ENCODE assay signal across 22 cellular contexts in genomic region chr11:88193278-88193677, GRCh38. TPM values are rescaled to one million over a fixed set of nuclear protein-coding genes. Genes with fewer than 3 reads are reported as not detected.
DNase-seq lines count a peak whose midpoint lies in the region; ATAC-seq and TF ChIP-seq lines count a peak whose summit lies in the region.
"Had no signal": no experiment of that assay in that cellular context is flagged by ENCODE, and none has a peak within 500 bp of the region (broad histone marks: within the 10 kb centered on the region; RNA-seq: fewer than 3 reads in every experiment).

No MANE protein-coding gene starts in this region.

- H3K27me3 Mint-ChIP-seq in nephron (ENCODE audit: low read depth): no peaks in the 10 kb centered on the region

- peaks cover 13% of the 10 kb centered on the region for H3K4me1 Mint-ChIP-seq in nephron
- H3K4me1 Mint-ChIP-seq: IgD-negative memory B cell, T-cell had no signal

- intact Hi-C loops in tibial artery (cut with DNase I; ENCODE audit: low total_unique reads) (no loop called here), breast epithelium (cut with DNase I; ENCODE audit: low total_unique reads) (loop anchor here (10.0 kb wide), 1 partner anchor 828 kb away; no protein-coding TSS in a partner anchor)

- DNase-seq in GM12865 (ENCODE audit: low read depth) (peak; percentile 27), tibial artery (no peak), breast epithelium (ENCODE audit: low spot score in 2 of 2) (no peak)
- DNase-seq: CD8-positive, alpha-beta T cell; Kasumi-1; MG63; NCI-H1048; NCI-H146; NCI-H2029 treated with DMSO at 0.1 percent for 48 hours; NCI-H510A; NCI-H82; PC-3; RPMI8226; SHP77 treated with DMSO at 0.1 percent for 48 hours; SK-N-SH; T-cell had no signal

- H3K4me3 Mint-ChIP-seq in nephron: no peak overlapping the region
- H3K4me3 Mint-ChIP-seq: CD8-positive, alpha-beta T cell; IgD-negative memory B cell; T-cell had no signal

- H3K9me3 ChIP-seq in tibial artery (peaks cover 0 to 30% (median 10%) of the 10 kb centered on the region in 3 donors), breast epithelium (peaks cover 6 to 19% of the 10 kb centered on the region in 2 donors)

- H3K4me1 ChIP-seq in tibial artery (peaks cover 0 to 7% (median 3%) of the 10 kb centered on the region in 4 donors), breast epithelium (no peaks in the 10 kb centered on the region)
- H3K4me1 ChIP-seq: BLaER1 treated with 17β-estradiol and CSF1 and Interleukin-3, amounts not matched to agents 10 nM and 100 nM had no signal

- no peak for TF ChIP-seq CTCF in GM12865 (IDR thresholded peaks at IDR 0.05; ENCODE audit: insufficient read depth, low read depth, low read length, missing control alignments)
- TF ChIP-seq CTCF in nephron (IDR thresholded peaks at IDR 0.05; ENCODE audit: unreplicated experiment in 3 of 3): no peak
- no peak for TF ChIP-seq CTCF in tibial artery (IDR thresholded peaks at IDR 0.05)
- no peak for TF ChIP-seq CTCF in breast epithelium (IDR thresholded peaks at IDR 0.05)

- H3K27ac ChIP-seq in tibial artery (no peak overlapping the region), breast epithelium (no peak overlapping the region)
- H3K27ac ChIP-seq: BLaER1 treated with 17β-estradiol and CSF1 and Interleukin-3, amounts not matched to agents 10 nM and 100 nM had no signal

- H3K9me3 Mint-ChIP-seq in nephron: peaks cover 37% of the 10 kb centered on the region

- ATAC-seq in GM18861 (IDR thresholded peaks at IDR 0.05; ENCODE audit: unreplicated experiment) (peak; percentile 39), HG03432 (IDR thresholded peaks at IDR 0.05; ENCODE audit: unreplicated experiment) (peak; percentile 73), SK-N-SH treated with all-trans-retinoic acid at 6 μM for 48 hours (no peak)
- ATAC-seq: CD8-positive, alpha-beta T cell; PC-3; T-cell had no signal

- peaks cover 8% of the 10 kb centered on the region for H3K36me3 Mint-ChIP-seq in nephron (ENCODE audit: low read depth)
- H3K36me3 Mint-ChIP-seq: IgD-negative memory B cell had no signal

- H3K36me3 ChIP-seq in tibial artery: peaks cover 0 to 6% (median 0%) of the 10 kb centered on the region in 3 donors
- no peaks in the 10 kb centered on the region for H3K36me3 ChIP-seq in breast epithelium
- H3K36me3 ChIP-seq: MG63 had no signal

- H3K27me3 ChIP-seq in tibial artery: no peaks in the 10 kb centered on the region
- H3K27me3 ChIP-seq in breast epithelium: no peaks in the 10 kb centered on the region
- H3K27me3 ChIP-seq: BLaER1 treated with 17β-estradiol and CSF1 and Interleukin-3, amounts not matched to agents 10 nM and 100 nM; MG63 had no signal

- peak overlapping the region in 2 of 3 experiments; percentile 39 to 71 for H3K27ac Mint-ChIP-seq in nephron
- H3K27ac Mint-ChIP-seq: CD8-positive, alpha-beta T cell; IgD-negative memory B cell; T-cell had no signal

- no peak overlapping the region for H3K4me3 ChIP-seq in GM12865 (ENCODE audit: low read depth, low read length)
- no peak overlapping the region for H3K4me3 ChIP-seq in tibial artery
- no peak overlapping the region for H3K4me3 ChIP-seq in breast epithelium
- H3K4me3 ChIP-seq: BLaER1 treated with 17β-estradiol and CSF1 and Interleukin-3, amounts not matched to agents 10 nM and 100 nM; MG63 had no signal

- TF ChIP-seq POLR2A in breast epithelium (IDR thresholded peaks at IDR 0.05): no peak

TF ChIP-seq in SK-N-SH treated with all-trans-retinoic acid at 6 μM for 48 hours, 23 proteins besides CTCF, POLR2A, EP300 and RAD21:
- TF ChIP-seq ZNF8 (CRISPR knock-in tag; IDR thresholded peaks at IDR 0.05): no peak
- TF ChIP-seq POU6F1 (CRISPR knock-in tag; IDR thresholded peaks at IDR 0.05; ENCODE audit: borderline replicate concordance, low read depth): no peak
- no peak for TF ChIP-seq PPARA (CRISPR knock-in tag; IDR thresholded peaks at IDR 0.05; ENCODE audit: borderline replicate concordance)
- no peak for TF ChIP-seq ARNTL (CRISPR knock-in tag; IDR thresholded peaks at IDR 0.05; ENCODE audit: borderline replicate concordance, low read depth)
- no peak for TF ChIP-seq TCF4 (CRISPR knock-in tag; IDR thresholded peaks at IDR 0.05; ENCODE audit: borderline replicate concordance)
- TF ChIP-seq SNAI2 (CRISPR knock-in tag; IDR thresholded peaks at IDR 0.05): no peak
- no peak for TF ChIP-seq GLIS3 (CRISPR knock-in tag; IDR thresholded peaks at IDR 0.05)
- no peak for TF ChIP-seq ZC3H10 (CRISPR knock-in tag; IDR thresholded peaks at IDR 0.05)
- TF ChIP-seq ZFP3 (CRISPR knock-in tag; IDR thresholded peaks at IDR 0.05): no peak

RNA-seq across cellular contexts. Expression of gene RAB38, which starts 18.0 kb away (rescaled TPM):
- 10 to 100 TPM in 1 of 3 donors, 1 to 10 TPM in 2; 1.6 to 14.8 (median 5.2) TPM for total RNA-seq in breast epithelium
- total RNA-seq: PC-3 had no signal
